ENCODE assay signal across 8 cellular contexts in the genomic region with DNA sequence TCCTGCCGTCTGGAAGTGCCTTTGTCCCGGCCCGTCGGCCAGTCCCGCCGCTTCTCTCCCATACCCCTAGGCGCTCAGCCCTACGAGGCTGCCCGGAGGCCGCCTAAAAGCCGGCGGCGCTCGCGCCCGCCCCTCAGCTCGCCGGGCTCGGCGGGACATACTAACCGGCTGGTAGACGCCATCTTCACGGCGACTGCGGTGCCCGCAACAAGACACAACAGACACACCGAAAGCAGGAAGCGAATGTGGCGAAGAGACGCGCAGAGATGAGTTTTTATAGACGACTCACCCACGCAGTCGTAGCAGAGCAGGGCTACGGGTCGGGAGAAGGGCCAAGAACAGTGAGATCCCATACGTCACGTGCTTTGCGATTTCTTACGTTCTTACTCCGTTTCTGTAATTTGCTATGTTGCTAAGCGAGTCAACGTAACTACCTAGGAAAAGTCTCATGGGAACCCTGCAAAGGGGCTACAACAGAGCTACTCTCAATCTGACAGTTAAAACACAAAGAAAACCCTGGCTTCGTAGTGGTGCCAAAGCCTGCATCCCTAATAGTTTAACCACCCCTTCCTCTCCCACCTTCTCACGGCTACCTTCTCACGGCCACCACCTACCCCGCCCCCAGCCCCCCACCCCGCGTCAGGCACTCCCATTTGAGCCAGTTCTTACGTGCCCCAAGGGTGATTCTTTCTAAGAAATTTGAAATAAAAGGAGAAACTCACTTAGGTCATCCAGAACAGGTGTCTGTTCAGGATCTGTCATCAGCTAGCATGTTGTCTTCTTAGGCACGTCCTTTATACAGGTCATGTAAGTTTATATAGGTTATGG. TPM values are rescaled to one million over a fixed set of nuclear protein-coding genes. Genes with fewer than 3 reads are reported as not detected.
DNase-seq lines count a peak whose midpoint lies in the region; ATAC-seq and TF ChIP-seq lines count a peak whose summit lies in the region.

A gene with protein sequence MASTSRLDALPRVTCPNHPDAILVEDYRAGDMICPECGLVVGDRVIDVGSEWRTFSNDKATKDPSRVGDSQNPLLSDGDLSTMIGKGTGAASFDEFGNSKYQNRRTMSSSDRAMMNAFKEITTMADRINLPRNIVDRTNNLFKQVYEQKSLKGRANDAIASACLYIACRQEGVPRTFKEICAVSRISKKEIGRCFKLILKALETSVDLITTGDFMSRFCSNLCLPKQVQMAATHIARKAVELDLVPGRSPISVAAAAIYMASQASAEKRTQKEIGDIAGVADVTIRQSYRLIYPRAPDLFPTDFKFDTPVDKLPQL (minus strand): TSS at position 250 of the 828 bp plus-strand sequence. CDS start 68 bp downstream, at position 182.

- 0% methylated on average over 51 of the region's 51 CpGs for WGBS in esophagus, 2 donors

- in situ Hi-C loops in KBM-7 (cut with MboI; ENCODE audit: low pct_unique_long_range_greater_than_20kb, low sequenced_read_pairs): no loop called here

- H3K9me3 Mint-ChIP-seq in activated T-cell treated with anti-CD3 and anti-CD28 coated beads, Interleukin-2, amount 50 U/mL, for 24 hours: peaks cover 2% of the 10 kb centered on the region

- H3K4me3 ChIP-seq in esophagus (ENCODE audit: low read depth in 1 of 2, low read length in 2 of 2) (peak within 1 kb of the TSS; percentile 96 to 99), mucosa of stomach (ENCODE audit: low read length) (peak within 1 kb of the TSS; percentile 98)

- peak within 1 kb of the TSS; percentile 96 for H3K27ac Mint-ChIP-seq in activated T-cell treated with anti-CD3 and anti-CD28 coated beads, Interleukin-2, amount 50 U/mL, for 24 hours

- no peaks in the 10 kb centered on the region for H3K36me3 ChIP-seq in esophagus (ENCODE audit: control insufficient read depth in 2 of 2, insufficient read depth in 2 of 2, low read length in 1 of 2)
- no peaks in the 10 kb centered on the region for H3K36me3 ChIP-seq in mucosa of stomach (ENCODE audit: control insufficient read depth, insufficient read depth, low read length)

- H3K9me3 ChIP-seq in esophagus (ENCODE audit: control insufficient read depth in 2 of 2, insufficient read depth in 1 of 2, low read depth in 1 of 2, low read length in 1 of 2) (no peaks in the 10 kb centered on the region), mucosa of stomach (ENCODE audit: control insufficient read depth, low read length) (no peaks in the 10 kb centered on the region)

- H3K27me3 ChIP-seq in esophagus (ENCODE audit: control insufficient read depth in 1 of 2, insufficient read depth in 2 of 2, low read length in 2 of 2) (no peaks in the 10 kb centered on the region), mucosa of stomach (ENCODE audit: control insufficient read depth, insufficient read depth, low read length) (no peaks in the 10 kb centered on the region)

- DNase-seq in DMS153 (lab: John Stamatoyannopoulos, UW): peak; percentile 83
- peak; percentile 94 for DNase-seq in KBM-7
- peak; percentile 94 for DNase-seq in activated T-cell treated with anti-CD3 and anti-CD28 coated beads, Interleukin-2, amount 50 U/mL, for 24 hours
- peak; percentile 86 to 89 for DNase-seq in stimulated activated CD8-positive, alpha-beta memory T cell treated with anti-CD3 and anti-CD28 coated beads, Interleukin-7, amount 100 ng/mL, for 1 hour (ENCODE audit: low read depth in 2 of 2)

- H3K4me1 ChIP-seq in esophagus (ENCODE audit: control insufficient read depth in 2 of 2, insufficient read depth in 2 of 2, low read length in 1 of 2) (no peaks in the 10 kb centered on the region), mucosa of stomach (ENCODE audit: control insufficient read depth, insufficient read depth, low read length) (no peaks in the 10 kb centered on the region)

- H3K27ac ChIP-seq in esophagus (ENCODE audit: low read depth in 2 of 2, low read length in 1 of 2): peak within 1 kb of the TSS; percentile 95 to 98

- peak within 1 kb of the TSS; percentile 95 for H3K4me3 Mint-ChIP-seq in activated T-cell treated with anti-CD3 and anti-CD28 coated beads, Interleukin-2, amount 50 U/mL, for 24 hours

- peaks cover 40% of the 10 kb centered on the region for H3K4me1 Mint-ChIP-seq in activated T-cell treated with anti-CD3 and anti-CD28 coated beads, Interleukin-2, amount 50 U/mL, for 24 hours (ENCODE audit: low read depth)

- H3K27me3 Mint-ChIP-seq in activated T-cell treated with anti-CD3 and anti-CD28 coated beads, Interleukin-2, amount 50 U/mL, for 24 hours: no peaks in the 10 kb centered on the region

- peak within 1 kb of the TSS; percentile 98 for H3K9ac ChIP-seq in mucosa of stomach (ENCODE audit: low read length)

- ATAC-seq in GM21619 (IDR thresholded peaks at IDR 0.05; ENCODE audit: unreplicated experiment): peak; percentile 88

- peaks cover 39% of the 10 kb centered on the region for H3K36me3 Mint-ChIP-seq in activated T-cell treated with anti-CD3 and anti-CD28 coated beads, Interleukin-2, amount 50 U/mL, for 24 hours (ENCODE audit: low read depth)

TF ChIP-seq in PFSK-1, 5 proteins besides CTCF, POLR2A, EP300 and RAD21:
- peak; percentile 96 for TF ChIP-seq TAF1 (IDR thresholded peaks at IDR 0.05; ENCODE audit: borderline replicate concordance, insufficient read depth, low read length)
- peak; percentile 88; the same call in 1 of the 2 replicates for TF ChIP-seq SIN3A (IDR thresholded peaks at IDR 0.05; ENCODE audit: borderline replicate concordance, insufficient read depth, low read length)
- peak; percentile 91 for TF ChIP-seq FOXP2 (optimal IDR thresholded peaks at IDR 0.05; ENCODE audit: borderline replicate concordance, extremely low read depth, extremely low read length, insufficient read depth)
- TF ChIP-seq POLR2AphosphoS5 (IDR thresholded peaks at IDR 0.05; ENCODE audit: low read depth, low read length): peak; percentile 99
- TF ChIP-seq, protein P1, sequence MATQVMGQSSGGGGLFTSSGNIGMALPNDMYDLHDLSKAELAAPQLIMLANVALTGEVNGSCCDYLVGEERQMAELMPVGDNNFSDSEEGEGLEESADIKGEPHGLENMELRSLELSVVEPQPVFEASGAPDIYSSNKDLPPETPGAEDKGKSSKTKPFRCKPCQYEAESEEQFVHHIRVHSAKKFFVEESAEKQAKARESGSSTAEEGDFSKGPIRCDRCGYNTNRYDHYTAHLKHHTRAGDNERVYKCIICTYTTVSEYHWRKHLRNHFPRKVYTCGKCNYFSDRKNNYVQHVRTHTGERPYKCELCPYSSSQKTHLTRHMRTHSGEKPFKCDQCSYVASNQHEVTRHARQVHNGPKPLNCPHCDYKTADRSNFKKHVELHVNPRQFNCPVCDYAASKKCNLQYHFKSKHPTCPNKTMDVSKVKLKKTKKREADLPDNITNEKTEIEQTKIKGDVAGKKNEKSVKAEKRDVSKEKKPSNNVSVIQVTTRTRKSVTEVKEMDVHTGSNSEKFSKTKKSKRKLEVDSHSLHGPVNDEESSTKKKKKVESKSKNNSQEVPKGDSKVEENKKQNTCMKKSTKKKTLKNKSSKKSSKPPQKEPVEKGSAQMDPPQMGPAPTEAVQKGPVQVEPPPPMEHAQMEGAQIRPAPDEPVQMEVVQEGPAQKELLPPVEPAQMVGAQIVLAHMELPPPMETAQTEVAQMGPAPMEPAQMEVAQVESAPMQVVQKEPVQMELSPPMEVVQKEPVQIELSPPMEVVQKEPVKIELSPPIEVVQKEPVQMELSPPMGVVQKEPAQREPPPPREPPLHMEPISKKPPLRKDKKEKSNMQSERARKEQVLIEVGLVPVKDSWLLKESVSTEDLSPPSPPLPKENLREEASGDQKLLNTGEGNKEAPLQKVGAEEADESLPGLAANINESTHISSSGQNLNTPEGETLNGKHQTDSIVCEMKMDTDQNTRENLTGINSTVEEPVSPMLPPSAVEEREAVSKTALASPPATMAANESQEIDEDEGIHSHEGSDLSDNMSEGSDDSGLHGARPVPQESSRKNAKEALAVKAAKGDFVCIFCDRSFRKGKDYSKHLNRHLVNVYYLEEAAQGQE (IDR thresholded peaks at IDR 0.05; ENCODE audit: insufficient read depth in 1 of 2, low read depth in 2 of 2, low read length in 2 of 2): peak; percentile 50 to 61; a peak in 2 of 4 replicates

RNA-seq across cellular contexts. Expression of the gene that starts here (rescaled TPM):
- 15.0 TPM for polyA plus RNA-seq in PFSK-1 (2012; ENCODE audit: insufficient read length, low read depth)
- polyA plus RNA-seq in esophagus: 10 to 100 TPM; 19.8 to 25.5 TPM

Comparison
In these comparisons a context has a peak if more than half of its experiments do, and no peak if none do; other contexts are left out.
1. Peak in every context shown above with its lines: DNase-seq, ATAC-seq, H3K4me3 ChIP-seq and H3K27ac ChIP-seq.